9 cellular contexts compared by ENCODE assay signal in the genomic region with DNA sequence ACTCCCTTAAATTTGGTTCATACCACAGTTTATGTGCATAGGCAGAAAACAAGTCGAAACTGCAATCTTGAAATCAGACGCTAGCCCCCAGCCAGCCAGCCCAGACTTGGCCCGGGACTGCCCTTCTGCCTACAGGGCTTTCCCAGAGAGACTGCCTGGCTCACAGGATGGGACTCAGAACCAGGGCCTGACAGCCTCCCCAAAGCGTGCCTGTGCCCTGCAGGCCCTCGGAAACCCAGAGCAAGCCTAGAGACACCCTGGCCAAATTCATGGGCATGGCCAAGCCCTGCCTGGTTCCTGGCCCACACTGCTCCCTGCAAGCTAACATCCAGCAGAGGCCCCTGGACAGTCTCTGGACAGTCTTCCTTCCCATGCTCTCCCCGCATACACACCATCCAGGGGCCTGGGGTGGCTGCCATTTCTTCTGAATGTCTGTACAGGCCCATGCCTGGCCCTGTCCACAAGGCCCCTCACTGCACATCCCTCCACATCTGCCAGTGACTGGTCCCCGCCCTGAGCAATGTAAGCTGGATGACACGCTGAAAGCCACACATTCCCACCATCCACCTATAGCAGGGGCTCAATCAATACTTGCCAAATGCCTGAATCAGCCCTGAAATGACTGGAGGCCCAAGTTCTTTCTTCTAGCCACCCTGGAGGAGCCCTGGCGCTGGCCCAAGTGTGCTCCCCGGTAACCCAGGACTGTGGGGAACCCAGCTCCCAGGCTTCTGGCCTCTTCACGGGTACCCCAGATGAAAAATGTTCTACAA.
DNase-seq lines count a peak whose midpoint lies in the region; ATAC-seq, FAIRE-seq and TF ChIP-seq lines count a peak whose summit lies in the region.
"Had no signal": no experiment of that assay in that cellular context is flagged by ENCODE, and none has a peak within 500 bp of the region (broad histone marks: within the 10 kb centered on the region; RNA-seq: fewer than 3 reads in every experiment).

No MANE protein-coding gene starts in this region.

- no peak for FAIRE-seq in GM12891 (lab: Jason Lieb, UNC)
- FAIRE-seq: bronchial epithelial cell had no signal

- in situ Hi-C loops in G401 (cut with HindIII; ENCODE audit: low sequenced_read_pairs): no loop called here

- peak; percentile 39 for DNase-seq in ecto neural progenitor cell (ENCODE audit: low spot score)
- no peak for DNase-seq in prostate gland (ENCODE audit: low spot score)
- DNase-seq in epidermal melanocyte (ENCODE audit: insufficient read length, low spot score): no peak
- no peak for DNase-seq in G401 (ENCODE audit: low spot score)
- no peak for DNase-seq in SKM-1 treated with dmso at 0.1 percent for 144 hours (lab: John Stamatoyannopoulos, UW; ENCODE audit: unreplicated experiment)
- DNase-seq in GM12891 (ENCODE audit: insufficient read length, low spot score): no peak

- no peaks in the 10 kb centered on the region for H3K9me3 ChIP-seq in prostate gland

- H3K4me3 ChIP-seq in prostate gland: no peak overlapping the region

- H3K27ac ChIP-seq in prostate gland: peak overlapping the region; percentile 65 to 68

- WGBS in prostate gland: 61% methylated on average over 11 of the region's 11 CpGs

- ATAC-seq in GM18861 (IDR thresholded peaks at IDR 0.05; ENCODE audit: unreplicated experiment) (peak; percentile 27), HG03135 (IDR thresholded peaks at IDR 0.05; ENCODE audit: unreplicated experiment) (peak; percentile 43)

- H3K27me3 ChIP-seq in prostate gland (replicated peaks; ENCODE audit: insufficient read depth): no peaks in the 10 kb centered on the region

- no peaks in the 10 kb centered on the region for H3K36me3 ChIP-seq in prostate gland

- intact Hi-C loops in prostate gland (cut with DNase I): loop anchor here (5.0 kb wide), 1 partner anchor 70 kb away; no protein-coding TSS in a partner anchor

- peaks cover 12% of the 10 kb centered on the region for H3K4me1 ChIP-seq in prostate gland (replicated peaks)

- TF ChIP-seq CTCF in prostate gland (IDR thresholded peaks at IDR 0.05): no peak

- TF ChIP-seq POLR2A in prostate gland (IDR thresholded peaks at IDR 0.05): no peak
- no peak for TF ChIP-seq POLR2A in GM12891 (IDR thresholded peaks at IDR 0.05; ENCODE audit: low read depth, low read length)

TF ChIP-seq in GM12891, 5 proteins besides CTCF, POLR2A, EP300 and RAD21:
- TF ChIP-seq TAF1 (IDR thresholded peaks at IDR 0.05; ENCODE audit: low read depth, low read length): no peak
- no peak for TF ChIP-seq POLR2AphosphoS5 (IDR thresholded peaks at IDR 0.05; ENCODE audit: low read depth, low read length)
- TF ChIP-seq POU2F2 (IDR thresholded peaks at IDR 0.05; ENCODE audit: low read depth, low read length): no peak
- no peak for TF ChIP-seq SPI1 (IDR thresholded peaks at IDR 0.05; ENCODE audit: low read depth, low read length)
- no peak for TF ChIP-seq PAX5 (IDR thresholded peaks at IDR 0.05; ENCODE audit: insufficient read depth, low read length, severe bottlenecking)
